23 cellular contexts compared by ENCODE assay signal in genomic region chr20:52411611-52412010, GRCh38.
"Had no signal": no experiment of that assay in that cellular context is flagged by ENCODE, and none has a peak within 500 bp of the region (broad histone marks: within the 10 kb centered on the region; RNA-seq: fewer than 3 reads in every experiment).

No MANE protein-coding gene starts in this region.

- FAIRE-seq: endothelial cell of umbilical vein, frontal cortex, pancreas had no signal

- H3K4me2 ChIP-seq: hepatocyte had no signal

- H3K27me3 ChIP-seq: adrenal gland, ascending aorta, brain microvascular endothelial cell, hepatocyte, left lung, pancreas, tibial artery had no signal

- H2AFZ ChIP-seq: hepatocyte had no signal

- H3K27ac ChIP-seq: adrenal gland, ascending aorta, brain microvascular endothelial cell, hepatocyte, left lung, pancreas, tibial artery, VCaP had no signal

- H3K79me2 ChIP-seq: hepatocyte had no signal

- H3K27me3 Mint-ChIP-seq: activated naive CD4-positive, alpha-beta T cell treated with anti-CD3 and anti-CD28 coated beads, Interleukin-2, amount 10 ng/mL, durations not matched to agents 7 days and 5 days; stimulated activated naive CD8-positive, alpha-beta T cell treated with anti-CD3 and anti-CD28 coated beads, Interleukin-15, Interleukin-2, amounts not matched to agents 100 ng/mL and 50 ng/mL, for 24 hours had no signal

- H3K9me3 ChIP-seq: adrenal gland, ascending aorta, pancreas had no signal

- H3K4me1 ChIP-seq: adrenal gland, ascending aorta, pancreas, tibial artery had no signal

- H3K36me3 ChIP-seq: adrenal gland, ascending aorta, brain microvascular endothelial cell, left lung, pancreas, tibial artery had no signal

- ATAC-seq: activated CD4-positive, CD25-positive, alpha-beta regulatory T cell treated with anti-CD3 and anti-CD28 coated beads, Interleukin-2, amount 50 U/mL, for 24 hours; esophagus mucosa; left lung; pancreas; right cardiac atrium had no signal

- DNase-seq: activated naive CD4-positive, alpha-beta T cell treated with anti-CD3 and anti-CD28 coated beads, Interleukin-2, amount 10 ng/mL, durations not matched to agents 7 days and 5 days; adrenal gland; brain microvascular endothelial cell; caudate nucleus; dermis blood vessel endothelial cell; effector CD8-positive, alpha-beta T cell; glutamatergic neuron; kidney glomerular epithelial cell; left lung; midbrain; nephron progenitor cell; pancreas; right cardiac atrium; stimulated activated CD4-positive, alpha-beta T cell treated with anti-CD3 and anti-CD28 coated beads, Interleukin-12 subunit alpha, Interleukin-12 subunit beta, amount 100 ng/mL, for 4 hours; tibial artery had no signal

- H3K4me3 ChIP-seq: adrenal gland, ascending aorta, hepatocyte, left lung, pancreas, tibial artery had no signal
